8 cellular contexts compared by ENCODE assay signal in the genomic region with DNA sequence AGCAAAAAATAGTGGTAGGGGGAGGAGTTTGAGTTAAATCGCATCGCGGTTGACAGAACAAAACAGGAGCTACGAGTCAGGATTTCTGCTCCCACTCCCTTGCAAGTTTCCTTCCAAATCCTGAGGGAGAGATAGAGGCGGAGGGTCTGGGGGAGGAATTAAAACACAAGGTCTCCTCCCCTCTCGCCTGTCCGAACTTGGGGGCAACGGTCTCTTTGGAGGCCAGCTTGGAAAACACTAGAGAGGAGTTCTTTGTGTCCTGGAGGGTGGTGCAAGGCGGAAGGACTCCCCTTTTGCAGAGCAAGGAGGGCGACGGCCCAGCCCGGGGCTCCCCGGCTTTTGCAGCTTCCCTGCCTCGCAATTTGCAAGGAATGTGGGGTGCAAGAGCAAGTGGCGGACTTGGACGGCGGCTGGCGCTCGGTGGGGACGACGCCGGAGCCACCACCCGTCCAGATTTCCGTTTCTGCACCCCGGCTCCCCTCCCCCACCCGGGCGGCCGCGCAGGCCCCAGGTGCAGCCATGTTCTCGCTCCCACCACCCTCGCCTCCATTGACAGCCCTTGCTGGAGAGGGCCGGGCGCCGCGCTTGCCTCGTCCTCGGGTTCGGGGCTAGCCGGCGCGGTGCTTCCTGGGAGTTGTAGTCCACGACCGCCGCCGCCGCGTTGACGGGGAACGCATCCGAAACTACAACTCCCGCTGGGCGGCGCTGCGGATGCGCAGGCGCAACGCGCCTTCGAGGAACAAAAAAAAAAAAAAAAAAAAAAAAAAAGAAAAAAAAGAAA. TPM values are rescaled to one million over a fixed set of nuclear protein-coding genes. Genes with fewer than 3 reads are reported as not detected.
DNase-seq lines count a peak whose midpoint lies in the region; ATAC-seq and FAIRE-seq lines count a peak whose summit lies in the region.

No MANE protein-coding gene starts in this region.

- peak overlapping the region; percentile 100 for H3K9ac ChIP-seq in BLaER1

- intact Hi-C loops in left colon (cut with DNase I, micrococcal nuclease) = no loop called here

- no peaks in the 10 kb centered on the region for H3K9me3 ChIP-seq in BLaER1

- peak; percentile 71 for FAIRE-seq in GM19239 (lab: Jason Lieb, UNC)

- H3K36me3 ChIP-seq in BLaER1 = peaks cover 6% of the 10 kb centered on the region; the same call in 1 of the 2 replicates

- H3K4me2 ChIP-seq in BLaER1 = peak overlapping the region; percentile 95

- H4K20me1 ChIP-seq in BLaER1 = peaks cover 37% of the 10 kb centered on the region

- DNase-seq in GM19239 (ENCODE audit: insufficient read length, low spot score) = peak; percentile 84
- DNase-seq in NCI-H510A treated with DMSO at 0.1 percent for 48 hours (lab: John Stamatoyannopoulos, UW) = peak; percentile 93
- DNase-seq in activated CD4-positive, alpha-beta T cell treated with anti-CD3 and anti-CD28 coated beads for 4 hours = peak; percentile 98 to 99
- DNase-seq in left colon = peak; percentile 97 to 99
- DNase-seq in stimulated activated CD4-positive, alpha-beta T cell treated with anti-CD3 and anti-CD28 coated beads, Interleukin-1b, Interleukin-23, amount 100 ng/mL, for 24 hours (ENCODE audit: low read depth in 4 of 4, low spot score in 1 of 4) = peak; percentile 95 to 99 (median 97)

- H3K27me3 ChIP-seq in BLaER1 = no peaks in the 10 kb centered on the region

- peaks cover 77% of the 10 kb centered on the region for H3K4me1 ChIP-seq in BLaER1

- ATAC-seq in HG03442 (IDR thresholded peaks at IDR 0.05; ENCODE audit: unreplicated experiment) (peak; percentile 63), left colon (peak; percentile 89)

- peak overlapping the region; percentile 99 for H3K4me3 ChIP-seq in BLaER1

- H3K27ac ChIP-seq in BLaER1 (peak overlapping the region; percentile 100), cingulate gyrus (ENCODE audit: low read depth, low read length) (peak overlapping the region; percentile 99)

RNA-seq across cellular contexts. Expression of gene GTF2I, which starts 0.4 kb away (rescaled TPM):
- total RNA-seq in left colon = 100 to 1,000 TPM; 126 to 129 TPM

Comparison
In these comparisons a context has a peak if more than half of its experiments do, and no peak if none do; other contexts are left out.
1. Peak in every context shown above with its lines: DNase-seq, ATAC-seq, H3K4me3 ChIP-seq and H3K27ac ChIP-seq.